ENCODE assay signal across 1 cellular context in genomic region chr2:85680707-85681353, GRCh38.
TF ChIP-seq lines count a peak whose summit lies in the region.

No MANE protein-coding gene starts in this region.

TF ChIP-seq in IMR-90, 13 proteins besides CTCF, POLR2A, EP300 and RAD21 (continued from another document):
- TF ChIP-seq, protein P1, sequence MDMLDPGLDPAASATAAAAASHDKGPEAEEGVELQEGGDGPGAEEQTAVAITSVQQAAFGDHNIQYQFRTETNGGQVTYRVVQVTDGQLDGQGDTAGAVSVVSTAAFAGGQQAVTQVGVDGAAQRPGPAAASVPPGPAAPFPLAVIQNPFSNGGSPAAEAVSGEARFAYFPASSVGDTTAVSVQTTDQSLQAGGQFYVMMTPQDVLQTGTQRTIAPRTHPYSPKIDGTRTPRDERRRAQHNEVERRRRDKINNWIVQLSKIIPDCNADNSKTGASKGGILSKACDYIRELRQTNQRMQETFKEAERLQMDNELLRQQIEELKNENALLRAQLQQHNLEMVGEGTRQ (IDR thresholded peaks at IDR 0.05; ENCODE audit: low read depth, low read length): no peak
- TF ChIP-seq MAFK (IDR thresholded peaks at IDR 0.05; ENCODE audit: low read depth, low read length): no peak
- TF ChIP-seq FOS (IDR thresholded peaks at IDR 0.05; ENCODE audit: low read depth, low read length): no peak
